15 cellular contexts compared by ENCODE assay signal in genomic region chr7:46511442-46512215, GRCh38.
DNase-seq lines count a peak whose midpoint lies in the region; ATAC-seq, FAIRE-seq and TF ChIP-seq lines count a peak whose summit lies in the region.
"Had no signal": no experiment of that assay in that cellular context is flagged by ENCODE, and none has a peak within 500 bp of the region (broad histone marks: within the 10 kb centered on the region; RNA-seq: fewer than 3 reads in every experiment).

No MANE protein-coding gene starts in this region.

- no peaks in the 10 kb centered on the region for H3K36me3 Mint-ChIP-seq in Calu3 (ENCODE audit: insufficient read depth, unreplicated experiment)
- H3K36me3 Mint-ChIP-seq: CD4-positive, alpha-beta memory T cell had no signal

- no peak for DNase-seq in Calu3
- DNase-seq in bronchial epithelial cell (ENCODE audit: low read depth), result no peak
- DNase-seq in left ventricle myocardium superior, result no peak
- DNase-seq in urothelium cell line (ENCODE audit: low spot score), result no peak
- DNase-seq in activated CD8-positive, alpha-beta memory T cell treated with anti-CD3 and anti-CD28 coated beads for 24 hours, result no peak
- no peak for DNase-seq in D721Med (ENCODE audit: insufficient read length, low spot score)
- DNase-seq: BE2C; CD4-positive, alpha-beta memory T cell; DND-41; GDM1; GM23248; H7 had no signal

- H3K27me3 ChIP-seq in bronchial epithelial cell (ENCODE audit: control insufficient read depth, insufficient read depth, low read length), result no peaks in the 10 kb centered on the region
- H3K27me3 ChIP-seq: BE2C had no signal

- intact Hi-C loops in Calu3 (cut with micrococcal nuclease; ENCODE audit: unreplicated experiment), result loop anchor here (2.0 kb wide), 1 partner anchor 27 kb away; no protein-coding TSS in a partner anchor
- intact Hi-C loops in left ventricle myocardium superior (cut with micrococcal nuclease), result no loop called here

- CTCF ChIA-PET in Calu3 (lab: Charles Lee), result interaction anchor here (0.5 kb wide), 1 partner anchor 139 kb away, joined by 3 read pairs; no protein-coding TSS in a partner anchor

- no peak for TF ChIP-seq CTCF in Calu3 (IDR thresholded peaks at IDR 0.05; ENCODE audit: unreplicated experiment)
- TF ChIP-seq CTCF in bronchial epithelial cell (IDR thresholded peaks at IDR 0.05; ENCODE audit: insufficient read depth, low read length, severe bottlenecking), result no peak
- no peak for TF ChIP-seq CTCF in D721Med (IDR thresholded peaks at IDR 0.05; ENCODE audit: insufficient read depth, missing control alignments)

- no peaks in the 10 kb centered on the region for H3K9me3 Mint-ChIP-seq in Calu3 (ENCODE audit: low read depth, unreplicated experiment)

- H3K4me1 Mint-ChIP-seq in Calu3 (ENCODE audit: low read depth, unreplicated experiment), result peaks cover 50% of the 10 kb centered on the region
- H3K4me1 Mint-ChIP-seq: CD4-positive, alpha-beta memory T cell had no signal

- H3K4me3 ChIP-seq in bronchial epithelial cell (ENCODE audit: low read depth, low read length), result no peak overlapping the region
- H3K4me3 ChIP-seq: GM23248 had no signal

- no peaks in the 10 kb centered on the region for H3K27me3 Mint-ChIP-seq in Calu3 (ENCODE audit: unreplicated experiment)
- H3K27me3 Mint-ChIP-seq: CD4-positive, alpha-beta memory T cell had no signal

- H3K4me3 Mint-ChIP-seq in Calu3 (ENCODE audit: low read depth, unreplicated experiment), result no peak overlapping the region
- H3K4me3 Mint-ChIP-seq: CD4-positive, alpha-beta memory T cell had no signal

- ATAC-seq in left ventricle myocardium superior (peak; percentile 96), GM21576 (IDR thresholded peaks at IDR 0.05; ENCODE audit: unreplicated experiment) (no peak)

- FAIRE-seq in bronchial epithelial cell (lab: Jason Lieb, UNC) (peak; percentile 88), urothelium cell line (lab: Jason Lieb, UNC) (peak; percentile 72), D721Med (lab: Jason Lieb, UNC) (no peak)
- FAIRE-seq: A204.1, GM12892 had no signal

- peak overlapping the region; percentile 40 for H3K27ac Mint-ChIP-seq in Calu3 (ENCODE audit: unreplicated experiment)
- H3K27ac Mint-ChIP-seq: CD4-positive, alpha-beta memory T cell had no signal

- H3K36me3 ChIP-seq in bronchial epithelial cell (ENCODE audit: control insufficient read depth, insufficient read depth, low read length), result no peaks in the 10 kb centered on the region
- H3K36me3 ChIP-seq: BE2C had no signal

- no TSS peak for BruUV-seq in Calu3 (replicated peaks; lab: Mats Ljungman, UMichigan)
